ENCODE assay signal across 9 cellular contexts in genomic region chr6:28468056-28468455, GRCh38. TPM values are rescaled to one million over a fixed set of nuclear protein-coding genes. Genes with fewer than 3 reads are reported as not detected.
"Had no signal": no experiment of that assay in that cellular context is flagged by ENCODE, and none has a peak within 500 bp of the region (broad histone marks: within the 10 kb centered on the region; RNA-seq: fewer than 3 reads in every experiment).

No MANE protein-coding gene starts in this region.

- ATAC-seq: GM12878 had no signal

- FAIRE-seq: G401.6, GM12878, GM12891, GM12892, GM18507, GM19239 had no signal

- DNase-seq: GDM1, GF-D8 had no signal

- H3K4me3 ChIP-seq: GM12878 had no signal

RNA-seq across cellular contexts. Expression of gene GPX6, which starts 47.5 kb away (rescaled TPM):
- total RNA-seq: G401, GM12878 had no signal
- polyA plus RNA-seq: GM12878 had no signal

RNA-seq across cellular contexts. Expression of gene GPX5, which starts 57.6 kb away (rescaled TPM):
- total RNA-seq: G401, GM12878 had no signal
- polyA plus RNA-seq: GM12878 had no signal
